In genomic region chr7:150322833-150323681, GRCh38 we compare ENCODE assay signal across 1 cellular context.
TF ChIP-seq lines count a peak whose summit lies in the region.

Gene ACTR3C (minus strand): TSS chr7:150323545. CDS start chr7:150295296, 28,249 bp downstream.
Gene LRRC61 (plus strand): TSS chr7:150323355. CDS start chr7:150336862, 13,507 bp downstream.

TF ChIP-seq in HepG2, 621 proteins besides CTCF, POLR2A, EP300 and RAD21 (continued from another document and continues in another):
- no peak for TF ChIP-seq WIZ (CRISPR knock-in tag; IDR thresholded peaks at IDR 0.05)
- TF ChIP-seq ZNF234 (CRISPR knock-in tag; conservative IDR thresholded peaks at IDR 0.05): peak; percentile 72; the same call in 1 of the 2 replicates
- TF ChIP-seq TIGD3 (CRISPR knock-in tag; IDR thresholded peaks at IDR 0.05; ENCODE audit: borderline replicate concordance): no peak
- peak; percentile 93 for TF ChIP-seq MYPOP (CRISPR knock-in tag; IDR thresholded peaks at IDR 0.05)
- TF ChIP-seq HOXD1 (CRISPR knock-in tag; IDR thresholded peaks at IDR 0.05): no peak; the same call in 1 of the 2 replicates
- TF ChIP-seq HMG20B (CRISPR knock-in tag; conservative IDR thresholded peaks at IDR 0.05): peak; percentile 6
- peak; percentile 84 for TF ChIP-seq REPIN1 (CRISPR knock-in tag; IDR thresholded peaks at IDR 0.05; ENCODE audit: borderline replicate concordance, low read depth)
- TF ChIP-seq ZNF770 (CRISPR knock-in tag; IDR thresholded peaks at IDR 0.05): peak; percentile 1
- peak; percentile 90 for TF ChIP-seq UBTF (CRISPR knock-in tag; IDR thresholded peaks at IDR 0.05)
- TF ChIP-seq MED8 (CRISPR knock-in tag; IDR thresholded peaks at IDR 0.05; ENCODE audit: insufficient replicate concordance): peak; percentile 74
- peak; percentile 52 for TF ChIP-seq ARID5B (CRISPR knock-in tag; IDR thresholded peaks at IDR 0.05)
- TF ChIP-seq ZSCAN31 (CRISPR knock-in tag; IDR thresholded peaks at IDR 0.05; ENCODE audit: low read depth): peak; percentile 69
- no peak for TF ChIP-seq PTBP1 (IDR thresholded peaks at IDR 0.05; ENCODE audit: low read depth, low read length, poor library complexity, severe bottlenecking)
- TF ChIP-seq MAFG (CRISPR knock-in tag; IDR thresholded peaks at IDR 0.05): no peak
- TF ChIP-seq RNF219 (CRISPR knock-in tag; IDR thresholded peaks at IDR 0.05): peak; percentile 69; the same call in 1 of the 2 replicates
- peak; percentile 74 for TF ChIP-seq SP4 (CRISPR knock-in tag; IDR thresholded peaks at IDR 0.05)
- TF ChIP-seq ZBTB1 (CRISPR knock-in tag; IDR thresholded peaks at IDR 0.05; ENCODE audit: borderline replicate concordance): no peak
- TF ChIP-seq KAT7 (CRISPR knock-in tag; IDR thresholded peaks at IDR 0.05; ENCODE audit: borderline replicate concordance): peak; percentile 71; the same call in 1 of the 2 replicates
- TF ChIP-seq ZFP62 (CRISPR knock-in tag; IDR thresholded peaks at IDR 0.05): no peak
- no peak for TF ChIP-seq ZNF577 (CRISPR knock-in tag; IDR thresholded peaks at IDR 0.05; ENCODE audit: borderline replicate concordance, low read depth)
- TF ChIP-seq YEATS2 (CRISPR knock-in tag; IDR thresholded peaks at IDR 0.05; ENCODE audit: borderline replicate concordance): no peak; the same call in 1 of the 2 replicates
- no peak for TF ChIP-seq ZFP36 (IDR thresholded peaks at IDR 0.05; ENCODE audit: borderline replicate concordance, low read depth, low read length, partially characterized antibody)
- no peak for TF ChIP-seq ZNF800 (CRISPR knock-in tag; IDR thresholded peaks at IDR 0.05)
- TF ChIP-seq GRHL1 (CRISPR knock-in tag; conservative IDR thresholded peaks at IDR 0.05): no peak
- TF ChIP-seq ZNF598 (CRISPR knock-in tag; IDR thresholded peaks at IDR 0.05; ENCODE audit: borderline replicate concordance): peak; percentile 68; the same call in 1 of the 2 replicates
- peak; percentile 77 for TF ChIP-seq ZNF160 (CRISPR knock-in tag; IDR thresholded peaks at IDR 0.05)
- no peak for TF ChIP-seq ZNF570 (CRISPR knock-in tag; IDR thresholded peaks at IDR 0.05; ENCODE audit: borderline replicate concordance)
- peak; percentile 93 for TF ChIP-seq NRL (CRISPR knock-in tag; IDR thresholded peaks at IDR 0.05; ENCODE audit: borderline replicate concordance)
- peak; percentile 68; the same call in 1 of the 2 replicates for TF ChIP-seq ZSCAN12 (CRISPR knock-in tag; IDR thresholded peaks at IDR 0.05)
- no peak; the same call in 1 of the 2 replicates for TF ChIP-seq FOXM1 (CRISPR knock-in tag; IDR thresholded peaks at IDR 0.05)
- no peak for TF ChIP-seq RBM22 (optimal IDR thresholded peaks at IDR 0.05; ENCODE audit: low read length)
- TF ChIP-seq ZBTB10 (CRISPR knock-in tag; IDR thresholded peaks at IDR 0.05; ENCODE audit: borderline replicate concordance): peak; percentile 12
- TF ChIP-seq ZMYM4 (CRISPR knock-in tag; IDR thresholded peaks at IDR 0.05): peak; percentile 92
- TF ChIP-seq MXD1 (CRISPR knock-in tag; IDR thresholded peaks at IDR 0.05): no peak; the same call in 1 of the 2 replicates
- peak; percentile 89 for TF ChIP-seq BORCS8-MEF2B (CRISPR knock-in tag; IDR thresholded peaks at IDR 0.05)
- TF ChIP-seq CHD4 (IDR thresholded peaks at IDR 0.05; ENCODE audit: borderline replicate concordance, low read length): no peak
- no peak for TF ChIP-seq JARID2 (CRISPR knock-in tag; IDR thresholded peaks at IDR 0.05; ENCODE audit: insufficient replicate concordance)
- no peak for TF ChIP-seq ATRX (CRISPR knock-in tag; IDR thresholded peaks at IDR 0.05; ENCODE audit: borderline replicate concordance)
- TF ChIP-seq ZSCAN22 (CRISPR knock-in tag; IDR thresholded peaks at IDR 0.05): no peak
- TF ChIP-seq TARDBP (CRISPR knock-in tag; IDR thresholded peaks at IDR 0.05): peak; percentile 51; the same call in 1 of the 2 replicates
